In genomic region chr12:29103539-29103974, GRCh38 we compare ENCODE assay signal across 8 cellular contexts. TPM values are rescaled to one million over a fixed set of nuclear protein-coding genes. Genes with fewer than 3 reads are reported as not detected.
A peak's percentile ranks its signal among the peaks of the same experiment; 100 is the strongest.
DNase-seq lines count a peak whose midpoint lies in the region; ATAC-seq lines count a peak whose summit lies in the region.

No MANE protein-coding gene starts in this region.

- peak overlapping the region; percentile 45 for H3K4me3 Mint-ChIP-seq in activated T-cell treated with anti-CD3 and anti-CD28 coated beads, Interleukin-2, amount 50 U/mL, for 4 hours

- ATAC-seq in GM21515 (IDR thresholded peaks at IDR 0.05; ENCODE audit: unreplicated experiment) = peak; percentile 94
- peak; percentile 92 to 93 for ATAC-seq in activated T-cell treated with anti-CD3 and anti-CD28 coated beads, Interleukin-2, amount 50 U/mL, for 4 hours

- H3K36me3 Mint-ChIP-seq in activated T-cell treated with anti-CD3 and anti-CD28 coated beads, Interleukin-2, amount 50 U/mL, for 4 hours (ENCODE audit: insufficient read depth) = peaks cover 7% of the 10 kb centered on the region

- peaks cover 8% of the 10 kb centered on the region for H3K9me3 Mint-ChIP-seq in activated T-cell treated with anti-CD3 and anti-CD28 coated beads, Interleukin-2, amount 50 U/mL, for 4 hours

- H3K4me1 Mint-ChIP-seq in activated T-cell treated with anti-CD3 and anti-CD28 coated beads, Interleukin-2, amount 50 U/mL, for 4 hours (ENCODE audit: low read depth) = peaks cover 39% of the 10 kb centered on the region

- in situ Hi-C loops in KBM-7 (cut with MboI; ENCODE audit: low pct_unique_long_range_greater_than_20kb, low sequenced_read_pairs) = no loop called here

- no peaks in the 10 kb centered on the region for H3K27me3 Mint-ChIP-seq in activated T-cell treated with anti-CD3 and anti-CD28 coated beads, Interleukin-2, amount 50 U/mL, for 4 hours (ENCODE audit: low read depth)

- DNase-seq in GDM1 (lab: John Stamatoyannopoulos, UW) (peak; percentile 52), KBM-7 (peak; percentile 71), NCI-H345 treated with DMSO at 0.1 percent for 48 hours (lab: John Stamatoyannopoulos, UW; ENCODE audit: unreplicated experiment) (no peak), ureter (ENCODE audit: low spot score) (no peak), DMS79 (lab: John Stamatoyannopoulos, UW) (no peak)
- no peak for DNase-seq in activated T-cell treated with anti-CD3 and anti-CD28 coated beads, Interleukin-2, amount 50 U/mL, for 4 hours
- peak in 2 of 3 experiments; percentile 9 to 22 for DNase-seq in stimulated activated CD4-positive, alpha-beta T cell treated with anti-CD3 and anti-CD28 coated beads, TNF-alpha, amount 100 ng/mL, for 4 hours (ENCODE audit: low read depth in 3 of 3)

RNA-seq across cellular contexts. Expression of gene FAR2, which starts 45.5 kb away (rescaled TPM):
- 1 to 10 TPM; 2.5 to 5.9 (median 2.5) TPM for total RNA-seq in activated T-cell treated with anti-CD3 and anti-CD28 coated beads, Interleukin-2, amount 50 U/mL, for 4 hours
- 10.1 TPM for total RNA-seq in ureter

Comparison
In these comparisons a context has a peak if more than half of its experiments do, and no peak if none do; other contexts are left out.
1. DNase-seq: peak in GDM1 (single experiment), KBM-7 (single experiment) and stimulated activated CD4-positive, alpha-beta T cell treated with anti-CD3 and anti-CD28 coated beads, TNF-alpha, amount 100 ng/mL, for 4 hours (2 of 3); none in activated T-cell treated with anti-CD3 and anti-CD28 coated beads, Interleukin-2, amount 50 U/mL, for 4 hours (single experiment), NCI-H345 treated with DMSO at 0.1 percent for 48 hours (single experiment), ureter (single experiment) and DMS79 (single experiment).